ENCODE assay signal across 11 cellular contexts in genomic region chr9:87270241-87271234, GRCh38.
A peak's percentile ranks its signal among the peaks of the same experiment; 100 is the strongest.
DNase-seq lines count a peak whose midpoint lies in the region; ATAC-seq, FAIRE-seq and TF ChIP-seq lines count a peak whose summit lies in the region.
"Had no signal": no experiment of that assay in that cellular context is flagged by ENCODE, and none has a peak within 500 bp of the region (broad histone marks: within the 10 kb centered on the region; RNA-seq: fewer than 3 reads in every experiment).

No MANE protein-coding gene starts in this region.

- FAIRE-seq in GM12892 (lab: Jason Lieb, UNC), result no peak

- no peaks in the 10 kb centered on the region for H3K36me3 ChIP-seq in psoas muscle (ENCODE audit: insufficient read depth in 1 of 2, low read depth in 1 of 2)
- H3K36me3 ChIP-seq: sigmoid colon had no signal

- TF ChIP-seq CTCF in VCaP (conservative IDR thresholded peaks at IDR 0.05) (no peak), psoas muscle (IDR thresholded peaks at IDR 0.05) (no peak), GM10266 (IDR thresholded peaks at IDR 0.05; ENCODE audit: control insufficient read depth, insufficient read depth, low read depth, missing control alignments) (no peak)

- DNase-seq in Daoy (ENCODE audit: low read depth) (peak; percentile 76), glomerular visceral epithelial cell (ENCODE audit: extremely low spot score) (peak; percentile 74), psoas muscle (peak in 1 of 2 donors; percentile 35), DMS79 treated with DMSO at 0.1 percent for 48 hours (lab: John Stamatoyannopoulos, UW) (no peak), GM12892 (ENCODE audit: insufficient read length) (no peak), GM10266 (ENCODE audit: extremely low spot score) (no peak)
- DNase-seq: activated CD8-positive, alpha-beta memory T cell treated with anti-CD3 and anti-CD28 coated beads for 24 hours; PC-9; sigmoid colon had no signal

- no peaks in the 10 kb centered on the region for H3K9me3 ChIP-seq in psoas muscle
- H3K9me3 ChIP-seq: sigmoid colon had no signal

- H3K27ac ChIP-seq in VCaP, result peak overlapping the region; percentile 23; the same call in 1 of the 2 replicates
- H3K27ac ChIP-seq in psoas muscle, result peak overlapping the region; percentile 12
- H3K27ac ChIP-seq: PC-9, sigmoid colon had no signal

- H3K4me1 ChIP-seq in psoas muscle, result no peaks in the 10 kb centered on the region

- ATAC-seq in psoas muscle (peak in 1 of 4 donors; percentile 27), HG03442 (IDR thresholded peaks at IDR 0.05; ENCODE audit: unreplicated experiment) (no peak)

- H3K4me3 ChIP-seq in psoas muscle, result no peak overlapping the region
- H3K4me3 ChIP-seq: PC-9, sigmoid colon had no signal

- H3K27me3 ChIP-seq in psoas muscle (ENCODE audit: insufficient read depth in 3 of 3, low read length in 2 of 3), result peaks cover 0 to 8% (median 0%) of the 10 kb centered on the region in 3 donors
- H3K27me3 ChIP-seq: sigmoid colon had no signal

- intact Hi-C loops in psoas muscle (cut with DNase I), result no loop called here

- WGBS in psoas muscle, 3 donors, result 35 to 52% (median 37%) methylated on average over 24 of the region's 24 CpGs

- TF ChIP-seq POLR2A in GM12892 (IDR thresholded peaks at IDR 0.05; ENCODE audit: low read depth, low read length), result no peak

Comparison
In these comparisons a context has a peak if more than half of its experiments do, and no peak if none do; other contexts are left out.
1. DNase-seq: peak in Daoy (single experiment) and glomerular visceral epithelial cell (single experiment); none in DMS79 treated with DMSO at 0.1 percent for 48 hours (single experiment), GM12892 (single experiment) and GM10266 (single experiment).